9 cellular contexts compared by ENCODE assay signal in genomic region chr10:12844796-12845524, GRCh38.
DNase-seq lines count a peak whose midpoint lies in the region; TF ChIP-seq lines count a peak whose summit lies in the region.
"Had no signal": no experiment of that assay in that cellular context is flagged by ENCODE, and none has a peak within 500 bp of the region (broad histone marks: within the 10 kb centered on the region; RNA-seq: fewer than 3 reads in every experiment).

No MANE protein-coding gene starts in this region.

- H3K36me3 Mint-ChIP-seq in Caco-2 (ENCODE audit: insufficient read depth, unreplicated experiment) = no peaks in the 10 kb centered on the region
- no peaks in the 10 kb centered on the region for H3K36me3 Mint-ChIP-seq in progenitor cell of endocrine pancreas (ENCODE audit: insufficient read depth)

- peaks cover 9% of the 10 kb centered on the region for H3K4me1 Mint-ChIP-seq in Caco-2 (ENCODE audit: low read depth, unreplicated experiment)
- peaks cover 7% of the 10 kb centered on the region for H3K4me1 Mint-ChIP-seq in progenitor cell of endocrine pancreas (ENCODE audit: low read depth)

- H2AFZ ChIP-seq in OCI-LY7 (ENCODE audit: low read length) = no peak overlapping the region
- no peak overlapping the region for H2AFZ ChIP-seq in Karpas-422 (ENCODE audit: low read length)

- TF ChIP-seq CTCF in Caco-2 (IDR thresholded peaks at IDR 0.05; ENCODE audit: insufficient read depth in 1 of 2, low read depth in 1 of 2, low read length in 1 of 2, severe bottlenecking in 1 of 2, unreplicated experiment in 1 of 2) = no peak
- no peak for TF ChIP-seq CTCF in RWPE1 (conservative IDR thresholded peaks at IDR 0.05; ENCODE audit: low read depth)
- no peak for TF ChIP-seq CTCF in progenitor cell of endocrine pancreas (IDR thresholded peaks at IDR 0.05; ENCODE audit: unreplicated experiment)
- TF ChIP-seq CTCF in OCI-LY7 (conservative IDR thresholded peaks at IDR 0.05; ENCODE audit: low read length) = no peak

- no peaks in the 10 kb centered on the region for H3K9me3 ChIP-seq in Caco-2
- H3K9me3 ChIP-seq in OCI-LY7 (ENCODE audit: low read length) = no peaks in the 10 kb centered on the region
- no peaks in the 10 kb centered on the region for H3K9me3 ChIP-seq in Karpas-422 (ENCODE audit: low read length)

- POLR2A ChIA-PET in Caco-2 (lab: Charles Lee) (no interaction called here), RWPE1 (lab: Yijun Ruan, JAX; ENCODE audit: low non-redundant PET) (interaction anchor here (0.5 kb wide), 1 partner anchor 71 kb away, joined by 3 read pairs; no protein-coding TSS in a partner anchor), OCI-LY7 (lab: Charles Lee) (interaction anchor here (0.7 kb wide), 1 partner anchor 25 kb away, joined by 3 read pairs; no protein-coding TSS in a partner anchor)

- H3K9me3 Mint-ChIP-seq in Caco-2 (ENCODE audit: unreplicated experiment) (no peaks in the 10 kb centered on the region), progenitor cell of endocrine pancreas (ENCODE audit: low read depth) (no peaks in the 10 kb centered on the region)

- H3K4me2 ChIP-seq in OCI-LY7 (ENCODE audit: low read length) (no peak overlapping the region), Karpas-422 (ENCODE audit: low read depth, low read length, poor library complexity, severe bottlenecking) (no peak overlapping the region)

- H3K36me3 ChIP-seq in Caco-2 (ENCODE audit: control insufficient read depth, insufficient read depth, low read length) (no peaks in the 10 kb centered on the region), OCI-LY7 (ENCODE audit: insufficient read depth, low read length) (no peaks in the 10 kb centered on the region), Karpas-422 (ENCODE audit: insufficient read depth, low read length) (no peaks in the 10 kb centered on the region)

- H3K79me2 ChIP-seq in OCI-LY7 (ENCODE audit: insufficient read depth, low read depth, low read length) (no peaks in the 10 kb centered on the region), Karpas-422 (ENCODE audit: low read length) (no peaks in the 10 kb centered on the region)

- H3K4me3 ChIP-seq in Caco-2 (ENCODE audit: low read depth, low read length) = no peak overlapping the region
- no peak overlapping the region for H3K4me3 ChIP-seq in OCI-LY7 (ENCODE audit: low read depth, low read length, poor library complexity, severe bottlenecking)
- no peak overlapping the region for H3K4me3 ChIP-seq in Karpas-422 (ENCODE audit: low read length)

- H3K9ac ChIP-seq in Karpas-422 (ENCODE audit: low read length) = no peak overlapping the region

- H3K27ac ChIP-seq in RWPE1 (peak overlapping the region; percentile 99), OCI-LY7 (ENCODE audit: low read depth, low read length, poor library complexity, severe bottlenecking) (no peak overlapping the region), Karpas-422 (ENCODE audit: low read length) (no peak overlapping the region)
- H3K27ac ChIP-seq: HL-60 had no signal

- H3K9me2 ChIP-seq in OCI-LY7 (ENCODE audit: insufficient read depth, low read length) (no peaks in the 10 kb centered on the region), Karpas-422 (replicated peaks; ENCODE audit: insufficient read depth, low read length) (no peaks in the 10 kb centered on the region)

- CTCF ChIA-PET in Caco-2 (lab: Charles Lee) = no interaction called here
- CTCF ChIA-PET in RWPE1 (lab: Yijun Ruan, JAX) = no interaction called here
- CTCF ChIA-PET in OCI-LY7 (lab: Charles Lee; ENCODE audit: unreplicated experiment) = no interaction called here

- H3K27me3 ChIP-seq in Caco-2 (replicated peaks; ENCODE audit: control insufficient read depth, insufficient read depth, low read length) = no peaks in the 10 kb centered on the region
- H3K27me3 ChIP-seq in Karpas-422 (ENCODE audit: low read length) = no peaks in the 10 kb centered on the region

- H3K4me1 ChIP-seq in Caco-2 (peaks cover 12% of the 10 kb centered on the region), OCI-LY7 (ENCODE audit: insufficient read depth, low read length, poor library complexity, severe bottlenecking) (no peaks in the 10 kb centered on the region), Karpas-422 (ENCODE audit: low read length) (peaks cover 12% of the 10 kb centered on the region)

- H3K27me3 Mint-ChIP-seq in Caco-2 (ENCODE audit: insufficient read depth, unreplicated experiment) = no peaks in the 10 kb centered on the region
- H3K27me3 Mint-ChIP-seq in progenitor cell of endocrine pancreas = no peaks in the 10 kb centered on the region

- peak overlapping the region; percentile 43 for H3K27ac Mint-ChIP-seq in Caco-2 (ENCODE audit: unreplicated experiment)
- peak overlapping the region; percentile 5 for H3K27ac Mint-ChIP-seq in progenitor cell of endocrine pancreas

- H3K4me3 Mint-ChIP-seq in Caco-2 (ENCODE audit: unreplicated experiment) (peak overlapping the region; percentile 17), progenitor cell of endocrine pancreas (ENCODE audit: low read depth) (no peak overlapping the region)

- intact Hi-C loops in Caco-2 (cut with micrococcal nuclease; ENCODE audit: unreplicated experiment) (no loop called here), OCI-LY7 (cut with micrococcal nuclease; ENCODE audit: unreplicated experiment) (no loop called here)

- DNase-seq in Caco-2 = peak in 1 of 2 experiments; percentile 34
- peak; percentile 53 for DNase-seq in RWPE1 (ENCODE audit: low spot score)
- peak; percentile 22 for DNase-seq in fibroblast of the conjunctiva (ENCODE audit: low read depth)
- no peak for DNase-seq in progenitor cell of endocrine pancreas (ENCODE audit: low spot score, unreplicated experiment)
- no peak for DNase-seq in stimulated activated CD4-positive, alpha-beta T cell treated with anti-CD3 and anti-CD28 coated beads, Interleukin-2, amount 100 ng/mL, for 24 hours
- DNase-seq in OCI-LY7 (ENCODE audit: low spot score) = no peak
- no peak for DNase-seq in Karpas-422
- DNase-seq in NCI-H1436 (lab: John Stamatoyannopoulos, UW) = no peak

- no TSS peak for BruUV-seq in Caco-2 (replicated peaks; lab: Mats Ljungman, UMichigan)
- BruUV-seq in OCI-LY7 (replicated peaks; lab: Mats Ljungman, UMichigan) = no TSS peak

- H4K20me1 ChIP-seq in OCI-LY7 (ENCODE audit: insufficient read depth, low read length) = no peaks in the 10 kb centered on the region
- no peaks in the 10 kb centered on the region for H4K20me1 ChIP-seq in Karpas-422 (ENCODE audit: insufficient read depth, low read depth, low read length)

Comparison
In these comparisons a context has a peak if more than half of its experiments do, and no peak if none do; other contexts are left out.
1. DNase-seq: peak in RWPE1 (single experiment) and fibroblast of the conjunctiva (single experiment); none in progenitor cell of endocrine pancreas (single experiment), stimulated activated CD4-positive, alpha-beta T cell treated with anti-CD3 and anti-CD28 coated beads, Interleukin-2, amount 100 ng/mL, for 24 hours (0 of 2), OCI-LY7 (single experiment), Karpas-422 (single experiment) and NCI-H1436 (single experiment).